8 cellular contexts compared by ENCODE assay signal in the genomic region with DNA sequence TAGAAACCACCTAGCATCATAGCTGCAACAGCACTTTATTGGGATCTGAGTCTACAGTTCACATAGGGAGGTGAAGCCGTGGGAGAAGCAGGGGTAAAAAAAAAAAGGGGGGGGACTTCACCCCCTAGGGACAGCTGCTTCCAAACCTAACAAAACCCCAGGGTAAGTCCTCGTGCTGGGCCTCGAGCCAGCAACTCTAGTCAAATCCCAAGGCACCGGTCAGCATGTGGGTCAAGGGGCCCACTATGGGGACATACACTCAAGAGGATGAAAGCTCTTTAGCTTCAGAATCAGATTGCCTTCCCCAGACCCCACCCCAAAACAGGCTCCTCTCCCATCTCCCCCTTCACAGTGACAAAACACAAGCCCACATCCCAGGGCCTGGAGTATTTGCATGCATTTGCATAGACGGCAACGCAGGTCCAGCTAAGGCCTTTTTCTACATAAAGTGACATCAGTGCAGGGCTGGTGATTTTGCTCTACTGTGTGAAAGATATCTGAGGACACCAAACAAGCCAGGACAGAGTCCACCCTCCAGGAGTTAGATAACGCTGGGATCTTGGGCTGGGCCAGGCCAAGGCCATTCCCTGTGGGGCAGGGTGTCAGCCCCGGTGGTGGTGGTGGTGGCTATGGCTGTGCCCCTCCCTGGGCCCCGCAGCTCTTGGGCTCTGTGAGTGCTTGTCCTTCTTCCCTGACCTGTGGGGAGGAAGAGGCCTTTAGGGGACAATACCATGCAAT. TPM values are rescaled to one million over a fixed set of nuclear protein-coding genes. Genes with fewer than 3 reads are reported as not detected.
DNase-seq lines count a peak whose midpoint lies in the region; ATAC-seq, FAIRE-seq and TF ChIP-seq lines count a peak whose summit lies in the region.
"Had no signal": no experiment of that assay in that cellular context is flagged by ENCODE, and none has a peak within 500 bp of the region (broad histone marks: within the 10 kb centered on the region; RNA-seq: fewer than 3 reads in every experiment).

No MANE protein-coding gene starts in this region.

- FAIRE-seq in kidney (lab: Jason Lieb, UNC), result no peak
- FAIRE-seq: pancreas had no signal

- H3K27ac ChIP-seq in SU-DHL-6 (ENCODE audit: low read depth, low read length), result peak overlapping the region; percentile 37; the same call in 1 of the 2 replicates
- no peak overlapping the region for H3K27ac ChIP-seq in kidney (ENCODE audit: low read depth in 2 of 2, low read length in 2 of 2)
- H3K27ac ChIP-seq: pancreas had no signal

- no peaks in the 10 kb centered on the region for H3K79me2 ChIP-seq in SU-DHL-6 (ENCODE audit: insufficient read depth, low read length)

- H3K9ac ChIP-seq in SU-DHL-6 (ENCODE audit: low read length) (peak overlapping the region; percentile 60; the same call in 1 of the 2 replicates), kidney (ENCODE audit: low read length in 2 of 2) (no peak overlapping the region)

- H3K4me2 ChIP-seq in SU-DHL-6 (ENCODE audit: low read depth, low read length, poor library complexity, severe bottlenecking), result no peak overlapping the region

- H3K4me3 ChIP-seq in SU-DHL-6 (ENCODE audit: insufficient read depth, low read length, poor library complexity, severe bottlenecking) (no peak overlapping the region), kidney (ENCODE audit: low read length in 2 of 2) (no peak overlapping the region), MG63 (no peak overlapping the region)
- H3K4me3 ChIP-seq: pancreas had no signal

- peaks cover 4% of the 10 kb centered on the region for H3K36me3 Mint-ChIP-seq in IgD-negative memory B cell
- H3K36me3 Mint-ChIP-seq in stimulated activated memory B cell treated with anti-CD40 and anti-IgM and Interleukin-4, amounts not matched to agents 10 μg/mL and 1 μg/mL and 100 μg/mL, for 72 hours, result peaks cover 21% of the 10 kb centered on the region

- no peaks in the 10 kb centered on the region for H4K20me1 ChIP-seq in SU-DHL-6 (ENCODE audit: low read depth, low read length)

- peak; percentile 10 for ATAC-seq in left ventricle myocardium superior
- no peak for ATAC-seq in stimulated activated memory B cell treated with anti-CD40 and anti-IgM and Interleukin-4, amounts not matched to agents 10 μg/mL and 1 μg/mL and 100 μg/mL, for 72 hours

- DNase-seq in left ventricle myocardium superior (peak; percentile 48), HCEC 1CT (no peak), kidney (no peak), MG63 (no peak)
- DNase-seq: pancreas had no signal

- peak overlapping the region; percentile 92 to 99 (median 96) for H3K27ac Mint-ChIP-seq in IgD-negative memory B cell
- peak overlapping the region; percentile 77 for H3K27ac Mint-ChIP-seq in stimulated activated memory B cell treated with anti-CD40 and anti-IgM and Interleukin-4, amounts not matched to agents 10 μg/mL and 1 μg/mL and 100 μg/mL, for 72 hours

- intact Hi-C loops in left ventricle myocardium superior (cut with micrococcal nuclease) (no loop called here), kidney (cut with DNase I) (no loop called here)

- peaks cover 43 to 51% (median 51%) of the 10 kb centered on the region in 3 donors for H3K4me1 Mint-ChIP-seq in IgD-negative memory B cell
- H3K4me1 Mint-ChIP-seq in stimulated activated memory B cell treated with anti-CD40 and anti-IgM and Interleukin-4, amounts not matched to agents 10 μg/mL and 1 μg/mL and 100 μg/mL, for 72 hours, result peaks cover 62% of the 10 kb centered on the region

- TF ChIP-seq CTCF in SU-DHL-6 (IDR thresholded peaks at IDR 0.05; ENCODE audit: insufficient read depth, low read length, poor library complexity, severe bottlenecking), result no peak
- no peak for TF ChIP-seq CTCF in kidney (IDR thresholded peaks at IDR 0.05; ENCODE audit: borderline replicate concordance, extremely low read depth, insufficient read depth)

- H3K4me1 ChIP-seq in kidney (ENCODE audit: control insufficient read depth in 1 of 2, insufficient read depth in 1 of 2, low read depth in 1 of 2, low read length in 2 of 2), result peaks cover 11 to 24% of the 10 kb centered on the region in 2 donors

- H3K4me3 Mint-ChIP-seq in IgD-negative memory B cell, result peak overlapping the region; percentile 64 to 94 (median 86)
- no peak overlapping the region for H3K4me3 Mint-ChIP-seq in stimulated activated memory B cell treated with anti-CD40 and anti-IgM and Interleukin-4, amounts not matched to agents 10 μg/mL and 1 μg/mL and 100 μg/mL, for 72 hours

- no peak overlapping the region for H2AFZ ChIP-seq in SU-DHL-6 (ENCODE audit: low read depth, low read length, severe bottlenecking)

- no peaks in the 10 kb centered on the region for H3K36me3 ChIP-seq in SU-DHL-6 (ENCODE audit: low read length)
- peaks cover 5 to 14% of the 10 kb centered on the region in 2 donors for H3K36me3 ChIP-seq in kidney (ENCODE audit: control insufficient read depth in 1 of 2, insufficient read depth in 2 of 2, low read length in 2 of 2)
- H3K36me3 ChIP-seq in MG63, result no peaks in the 10 kb centered on the region
- H3K36me3 ChIP-seq: pancreas had no signal

- H3K9me2 ChIP-seq in SU-DHL-6 (replicated peaks; ENCODE audit: insufficient read depth, low read length), result no peaks in the 10 kb centered on the region

- no peaks in the 10 kb centered on the region for H3K9me3 ChIP-seq in SU-DHL-6 (ENCODE audit: insufficient read depth, low read length)
- no peaks in the 10 kb centered on the region for H3K9me3 ChIP-seq in kidney (ENCODE audit: control insufficient read depth in 1 of 2, low read length in 2 of 2)
- H3K9me3 ChIP-seq in MG63, result no peaks in the 10 kb centered on the region
- H3K9me3 ChIP-seq: pancreas had no signal

- H3F3A ChIP-seq in SU-DHL-6 (ENCODE audit: insufficient read depth), result peaks cover 5% of the 10 kb centered on the region; the same call in 1 of the 2 replicates

- no peaks in the 10 kb centered on the region for H3K27me3 Mint-ChIP-seq in IgD-negative memory B cell
- H3K27me3 Mint-ChIP-seq in stimulated activated memory B cell treated with anti-CD40 and anti-IgM and Interleukin-4, amounts not matched to agents 10 μg/mL and 1 μg/mL and 100 μg/mL, for 72 hours, result no peaks in the 10 kb centered on the region

- H3K27me3 ChIP-seq in SU-DHL-6 (ENCODE audit: low read length), result no peaks in the 10 kb centered on the region
- no peaks in the 10 kb centered on the region for H3K27me3 ChIP-seq in MG63
- H3K27me3 ChIP-seq: pancreas had no signal

- no peaks in the 10 kb centered on the region for H3K9me3 Mint-ChIP-seq in IgD-negative memory B cell
- no peaks in the 10 kb centered on the region for H3K9me3 Mint-ChIP-seq in stimulated activated memory B cell treated with anti-CD40 and anti-IgM and Interleukin-4, amounts not matched to agents 10 μg/mL and 1 μg/mL and 100 μg/mL, for 72 hours

RNA-seq across cellular contexts. Expression of gene PMVK, which starts 8.1 kb away (rescaled TPM):
- 78.3 TPM for polyA plus RNA-seq in IgD-negative memory B cell
- 66.6 TPM for total RNA-seq in left ventricle myocardium superior
- 42.0 TPM for total RNA-seq in kidney
- polyA plus RNA-seq in kidney (ENCODE audit: insufficient read depth, low read depth, low replicate concordance), result 132 TPM
- 68.7 and 77.6 TPM in 2 replicates for total RNA-seq in MG63 (2014; rRNA removed; shearing (Covaris generic); ENCODE audit: low replicate concordance)

RNA-seq across cellular contexts. Expression of gene PBXIP1, which starts 11.3 kb away (rescaled TPM):
- 123 TPM for polyA plus RNA-seq in IgD-negative memory B cell
- 60.4 TPM for total RNA-seq in left ventricle myocardium superior
- total RNA-seq in kidney, result 83.9 TPM
- polyA plus RNA-seq in kidney (ENCODE audit: insufficient read depth, low read depth, low replicate concordance), result 115 TPM
- total RNA-seq in MG63 (2014; rRNA removed; shearing (Covaris generic); ENCODE audit: low replicate concordance), result 6.9 and 16.0 TPM in 2 replicates

RNA-seq across cellular contexts. Expression of gene PYGO2, which starts 17.0 kb away (rescaled TPM):
- 42.5 TPM for polyA plus RNA-seq in IgD-negative memory B cell
- total RNA-seq in left ventricle myocardium superior, result 14.7 TPM
- total RNA-seq in kidney, result 32.8 TPM
- 26.9 TPM for polyA plus RNA-seq in kidney (ENCODE audit: insufficient read depth, low read depth, low replicate concordance)
- total RNA-seq in MG63 (2014; rRNA removed; shearing (Covaris generic); ENCODE audit: low replicate concordance), result 10.3 and 16.2 TPM in 2 replicates

RNA-seq across cellular contexts. Expression of gene SHC1, which starts 26.0 kb away (rescaled TPM):
- polyA plus RNA-seq in IgD-negative memory B cell, result 35.7 TPM
- total RNA-seq in left ventricle myocardium superior, result 62.1 TPM
- 153 TPM for total RNA-seq in kidney
- polyA plus RNA-seq in kidney (ENCODE audit: insufficient read depth, low read depth, low replicate concordance), result 43.8 TPM
- total RNA-seq in MG63 (2014; rRNA removed; shearing (Covaris generic); ENCODE audit: low replicate concordance), result 140 and 175 TPM in 2 replicates

RNA-seq across cellular contexts. Expression of gene CKS1B, which starts 29.9 kb away (rescaled TPM):
- polyA plus RNA-seq in IgD-negative memory B cell (102 TPM), kidney (ENCODE audit: insufficient read depth, low read depth, low replicate concordance) (43.1 TPM)
- total RNA-seq in left ventricle myocardium superior (16.7 TPM), kidney (23.1 TPM)
- 124 and 222 TPM in 2 replicates for total RNA-seq in MG63 (2014; rRNA removed; shearing (Covaris generic); ENCODE audit: low replicate concordance)
